9 cellular contexts compared by ENCODE assay signal in genomic region chr21:16308269-16308668, GRCh38.
DNase-seq lines count a peak whose midpoint lies in the region; ATAC-seq and TF ChIP-seq lines count a peak whose summit lies in the region.
"Had no signal": no experiment of that assay in that cellular context is flagged by ENCODE, and none has a peak within 500 bp of the region (broad histone marks: within the 10 kb centered on the region; RNA-seq: fewer than 3 reads in every experiment).

No MANE protein-coding gene starts in this region.

- H3K9me3 Mint-ChIP-seq in CD8-positive, alpha-beta T cell: no peaks in the 10 kb centered on the region
- H3K9me3 Mint-ChIP-seq: IgD-negative memory B cell had no signal

- TF ChIP-seq POLR2A in adrenal gland (IDR thresholded peaks at IDR 0.05): peak in 1 of 2 donors; percentile 7
- TF ChIP-seq POLR2A in right lobe of liver (IDR thresholded peaks at IDR 0.05): no peak

- CTCF ChIA-PET in HEK293 (lab: Yijun Ruan, JAX): interaction anchor here (0.7 kb wide), 1 partner anchor 225 kb away, joined by 3 read pairs; no protein-coding TSS in a partner anchor
- CTCF ChIA-PET in CD8-positive, alpha-beta T cell (lab: Charles Lee): no interaction called here

- TF ChIP-seq CTCF in AG09309 (IDR thresholded peaks at IDR 0.05; ENCODE audit: control insufficient read depth, insufficient read depth, low read depth, low read length, missing control alignments) (no peak), HEK293 (tag by site-specific recombination; IDR thresholded peaks at IDR 0.05) (no peak), adrenal gland (IDR thresholded peaks at IDR 0.05) (no peak), right lobe of liver (IDR thresholded peaks at IDR 0.05) (no peak)
- no peak for TF ChIP-seq CTCF in CD8-positive, alpha-beta T cell (IDR thresholded peaks at IDR 0.05)

- no peaks in the 10 kb centered on the region for H3K36me3 Mint-ChIP-seq in CD8-positive, alpha-beta T cell
- H3K36me3 Mint-ChIP-seq: IgD-negative memory B cell had no signal

- H3K27me3 ChIP-seq in adrenal gland: no peaks in the 10 kb centered on the region
- H3K27me3 ChIP-seq in right lobe of liver: no peaks in the 10 kb centered on the region
- no peaks in the 10 kb centered on the region for H3K27me3 ChIP-seq in CD8-positive, alpha-beta T cell (ENCODE audit: insufficient read depth, low read length)

- WGBS in adrenal gland, 4 donors: 17 to 28% (median 23%) methylated on average over 1 of the region's 1 CpG
- WGBS in right lobe of liver (ENCODE audit: insufficient coverage, low coverage, low lambda C conversion rate, missing lambda C conversion rate): 0% methylated on average over 1 of the region's 1 CpG

- intact Hi-C loops in adrenal gland (cut with DNase I) (no loop called here), right lobe of liver (cut with DNase I) (loop anchor here (10.0 kb wide), 1 partner anchor 113 kb away; no protein-coding TSS in a partner anchor)
- intact Hi-C loops in CD8-positive, alpha-beta T cell (cut with DNase I, micrococcal nuclease): no loop called here

- no peaks in the 10 kb centered on the region for H3K27me3 Mint-ChIP-seq in CD8-positive, alpha-beta T cell (ENCODE audit: low read depth)
- H3K27me3 Mint-ChIP-seq: IgD-negative memory B cell had no signal

- no peak overlapping the region for H3K4me3 Mint-ChIP-seq in CD8-positive, alpha-beta T cell
- H3K4me3 Mint-ChIP-seq: IgD-negative memory B cell had no signal

- H3K36me3 ChIP-seq in HEK293 (ENCODE audit: control insufficient read depth in 2 of 2, insufficient read depth in 1 of 2, low read length in 2 of 2): no peaks in the 10 kb centered on the region
- no peaks in the 10 kb centered on the region for H3K36me3 ChIP-seq in adrenal gland (replicated peaks in 1 of 2)
- no peaks in the 10 kb centered on the region for H3K36me3 ChIP-seq in right lobe of liver
- no peaks in the 10 kb centered on the region for H3K36me3 ChIP-seq in CD8-positive, alpha-beta T cell (ENCODE audit: insufficient read depth, low read length)

- ATAC-seq in right lobe of liver (peak; percentile 43 to 72 (median 61)), HG02678 (IDR thresholded peaks at IDR 0.05; ENCODE audit: unreplicated experiment) (no peak), GM21367 (IDR thresholded peaks at IDR 0.05; ENCODE audit: unreplicated experiment) (no peak)
- no peak for ATAC-seq in CD8-positive, alpha-beta T cell

- no peaks in the 10 kb centered on the region for H3K4me1 Mint-ChIP-seq in CD8-positive, alpha-beta T cell (ENCODE audit: low read depth)

- H3K9me3 ChIP-seq in HEK293 (ENCODE audit: control insufficient read depth, insufficient read depth, low read depth, low read length): no peaks in the 10 kb centered on the region
- H3K9me3 ChIP-seq in adrenal gland (replicated peaks in 1 of 3): no peaks in the 10 kb centered on the region
- H3K9me3 ChIP-seq in right lobe of liver: no peaks in the 10 kb centered on the region
- no peaks in the 10 kb centered on the region for H3K9me3 ChIP-seq in CD8-positive, alpha-beta T cell (ENCODE audit: low read length)

- DNase-seq in AG09309 (ENCODE audit: low read depth) (no peak), adrenal gland (no peak), right lobe of liver (no peak), NCI-H510A (lab: John Stamatoyannopoulos, UW) (no peak)
- DNase-seq in CD8-positive, alpha-beta T cell: no peak

- H3K4me1 ChIP-seq in HEK293 (ENCODE audit: control insufficient read depth, insufficient read depth, low read length) (peaks cover 8% of the 10 kb centered on the region; the same call in 1 of the 2 replicates), adrenal gland (replicated peaks in 1 of 2) (no peaks in the 10 kb centered on the region), right lobe of liver (peaks cover 0 to 16% (median 3%) of the 10 kb centered on the region in 4 donors)
- H3K4me1 ChIP-seq in CD8-positive, alpha-beta T cell (ENCODE audit: insufficient read depth, low read length): no peaks in the 10 kb centered on the region

- POLR2A ChIA-PET in HEK293 (lab: Yijun Ruan, JAX): no interaction called here
- POLR2A ChIA-PET in CD8-positive, alpha-beta T cell (lab: Charles Lee): no interaction called here

- H3K4me3 ChIP-seq in AG09309 (ENCODE audit: control insufficient read depth, low read depth, low read length) (peak overlapping the region; percentile 26), HEK293 (ENCODE audit: low read depth, low read length) (no peak overlapping the region), adrenal gland (peak overlapping the region in 2 of 4 donors; percentile 2 to 39), right lobe of liver (peak overlapping the region in 2 of 3 donors; percentile 25 to 35)
- no peak overlapping the region for H3K4me3 ChIP-seq in CD8-positive, alpha-beta T cell (ENCODE audit: low read depth, low read length)

- H3K27ac ChIP-seq in HEK293 (ENCODE audit: extremely low read depth, low read depth, low read length): no peak overlapping the region
- H3K27ac ChIP-seq in adrenal gland: peak overlapping the region; percentile 14 to 77 (median 62)
- H3K27ac ChIP-seq in right lobe of liver: peak overlapping the region; percentile 46 to 80 (median 76)
- H3K27ac ChIP-seq in CD8-positive, alpha-beta T cell (ENCODE audit: low read depth, low read length): no peak overlapping the region

- H3K27ac Mint-ChIP-seq in CD8-positive, alpha-beta T cell: no peak overlapping the region
- H3K27ac Mint-ChIP-seq: IgD-negative memory B cell had no signal

TF ChIP-seq in HEK293, 187 proteins besides CTCF, POLR2A, EP300 and RAD21:
- TF ChIP-seq SETDB1 (IDR thresholded peaks at IDR 0.05; ENCODE audit: insufficient read length, low read length) (no peak), PRDM6 (tag by site-specific recombination; IDR thresholded peaks at IDR 0.05) (peak; percentile 40)

Comparison
In these comparisons a context has a peak if more than half of its experiments do, and no peak if none do; other contexts are left out.
1. H3K4me3 ChIP-seq: peak in AG09309 (single experiment) and right lobe of liver (2 of 3); none in HEK293 (single experiment) and CD8-positive, alpha-beta T cell (single experiment).
2. H3K27ac ChIP-seq: peak in adrenal gland (5 of 5) and right lobe of liver (3 of 3); none in HEK293 (single experiment) and CD8-positive, alpha-beta T cell (single experiment).
3. ATAC-seq: peak in right lobe of liver (4 of 4); none in HG02678 (single experiment), CD8-positive, alpha-beta T cell (single experiment) and GM21367 (single experiment).
4. intact Hi-C loops: an anchor here in right lobe of liver (10.0 kb wide); none called in adrenal gland and CD8-positive, alpha-beta T cell.